In genomic region chr6:94894300-94894699, GRCh38 we compare ENCODE assay signal across 15 cellular contexts.
DNase-seq lines count a peak whose midpoint lies in the region; ATAC-seq and TF ChIP-seq lines count a peak whose summit lies in the region.
"Had no signal": no experiment of that assay in that cellular context is flagged by ENCODE, and none has a peak within 500 bp of the region (broad histone marks: within the 10 kb centered on the region; RNA-seq: fewer than 3 reads in every experiment).

No MANE protein-coding gene starts in this region.

- H3K9me3 ChIP-seq in HUES6 (ENCODE audit: control insufficient read depth, insufficient read depth, low read depth, low read length), result no peaks in the 10 kb centered on the region

- H3K4me3 Mint-ChIP-seq in GM23338 (no peak overlapping the region), WTC11 (no peak overlapping the region), CD14-positive monocyte (no peak overlapping the region)
- H3K4me3 Mint-ChIP-seq: B cell; CD8-positive, alpha-beta T cell had no signal

- peak overlapping the region; percentile 63 for H3K4me2 ChIP-seq in GM23338

- H3F3A ChIP-seq in GM23338 (replicated peaks; ENCODE audit: low read depth), result no peaks in the 10 kb centered on the region

- no peaks in the 10 kb centered on the region for H4K20me1 ChIP-seq in GM23338 (replicated peaks; ENCODE audit: insufficient read depth)

- H3K27me3 Mint-ChIP-seq in GM23338 (ENCODE audit: insufficient read depth, low read depth, poor library complexity), result no peaks in the 10 kb centered on the region
- H3K27me3 Mint-ChIP-seq in WTC11 (ENCODE audit: low read depth), result no peaks in the 10 kb centered on the region
- no peaks in the 10 kb centered on the region for H3K27me3 Mint-ChIP-seq in CD14-positive monocyte (ENCODE audit: low read depth in 3 of 3)
- H3K27me3 Mint-ChIP-seq: B cell had no signal

- H3K36me3 Mint-ChIP-seq in GM23338 (ENCODE audit: low read depth) (no peaks in the 10 kb centered on the region), WTC11 (no peaks in the 10 kb centered on the region), CD14-positive monocyte (no peaks in the 10 kb centered on the region)
- H3K36me3 Mint-ChIP-seq: CD8-positive, alpha-beta T cell had no signal

- ATAC-seq in GM23338 (no peak), WTC11 (peak; percentile 46; the same call in 1 of the 2 replicates), GM19452 (IDR thresholded peaks at IDR 0.05; ENCODE audit: unreplicated experiment) (no peak)
- ATAC-seq: CD8-positive, alpha-beta T cell; HCT116; K562 had no signal

- CTCF ChIA-PET in WTC11 (lab: Charles Lee), result no interaction called here

- H3K4me1 ChIP-seq in GM23338 (ENCODE audit: insufficient read depth), result peaks cover 8% of the 10 kb centered on the region; the same call in 1 of the 2 replicates
- peaks cover 5% of the 10 kb centered on the region; the same call in 1 of the 2 replicates for H3K4me1 ChIP-seq in HUES6 (ENCODE audit: control insufficient read depth, insufficient read depth, low read length)

- H3K4me1 Mint-ChIP-seq in GM23338, result peaks cover 13% of the 10 kb centered on the region; the same call in 2 of the 3 replicates
- peaks cover 8% of the 10 kb centered on the region for H3K4me1 Mint-ChIP-seq in WTC11
- no peaks in the 10 kb centered on the region for H3K4me1 Mint-ChIP-seq in CD14-positive monocyte
- H3K4me1 Mint-ChIP-seq: B cell had no signal

- in situ Hi-C loops in GM13977 (cut with MboI; ENCODE audit: low pct_unique_long_range_greater_than_20kb, low sequenced_read_pairs, unreplicated experiment), result no loop called here

- H3K27me3 ChIP-seq in GM23338 (ENCODE audit: insufficient read depth), result no peaks in the 10 kb centered on the region
- no peaks in the 10 kb centered on the region for H3K27me3 ChIP-seq in HUES6 (ENCODE audit: control insufficient read depth, insufficient read depth, low read length)

- no peak for TF ChIP-seq CTCF in GM23338 (conservative IDR thresholded peaks at IDR 0.05; ENCODE audit: low read depth in 2 of 2)
- no peak for TF ChIP-seq CTCF in WTC11 (IDR thresholded peaks at IDR 0.05)
- TF ChIP-seq CTCF in GM13977 (IDR thresholded peaks at IDR 0.05; ENCODE audit: extremely low read depth, insufficient read depth, missing control alignments), result no peak
- TF ChIP-seq CTCF in CD14-positive monocyte (IDR thresholded peaks at IDR 0.05), result no peak

- no peak for DNase-seq in GM23338 (ENCODE audit: low spot score)
- DNase-seq in WTC11 (ENCODE audit: low spot score), result no peak
- peak; percentile 57 for DNase-seq in epithelial cell of prostate (ENCODE audit: low read depth, low spot score)
- no peak for DNase-seq in GM13977 (ENCODE audit: low spot score)
- DNase-seq in EL, result no peak
- DNase-seq in CD14-positive monocyte (ENCODE audit: low spot score), result no peak
- DNase-seq: CD8-positive, alpha-beta T cell; COR-L47; DMS53 had no signal

- POLR2A ChIA-PET in WTC11 (lab: Charles Lee), result no interaction called here

- H3K27ac Mint-ChIP-seq in GM23338 (peak overlapping the region; percentile 81), WTC11 (peak overlapping the region; percentile 29), CD14-positive monocyte (no peak overlapping the region)
- H3K27ac Mint-ChIP-seq: B cell; CD8-positive, alpha-beta T cell had no signal

- H3K4me3 ChIP-seq in GM23338, result no peak overlapping the region
- H3K4me3 ChIP-seq in HUES6 (ENCODE audit: low read depth, low read length), result no peak overlapping the region
- H3K4me3 ChIP-seq: K562 had no signal

- H3K9me3 Mint-ChIP-seq in GM23338 (no peaks in the 10 kb centered on the region), WTC11 (no peaks in the 10 kb centered on the region), CD14-positive monocyte (peaks cover 0 to 1% (median 0%) of the 10 kb centered on the region in 7 donors)

- intact Hi-C loops in CD14-positive monocyte (cut with micrococcal nuclease), result no loop called here

- no peaks in the 10 kb centered on the region for H3K79me2 ChIP-seq in GM23338 (replicated peaks; ENCODE audit: insufficient read depth)

- no peaks in the 10 kb centered on the region for H3K9me2 ChIP-seq in GM23338 (ENCODE audit: insufficient read depth)

- H3K27ac ChIP-seq in GM23338 (ENCODE audit: low read depth) (0 out of 2 replicates have a peak overlapping the region, but pooled peaks have one; percentile 41), HUES6 (ENCODE audit: low read depth, low read length) (peak overlapping the region; percentile 5; the same call in 1 of the 2 replicates), epithelial cell of prostate (peak overlapping the region; percentile 9)
- H3K27ac ChIP-seq: C4-2B had no signal

- no peaks in the 10 kb centered on the region for H3K36me3 ChIP-seq in GM23338 (ENCODE audit: insufficient read depth)
- H3K36me3 ChIP-seq in HUES6 (ENCODE audit: control insufficient read depth, insufficient read depth, low read length), result no peaks in the 10 kb centered on the region

- H2AFZ ChIP-seq in GM23338, result peak overlapping the region; percentile 92

- H3K9ac ChIP-seq in HUES6 (ENCODE audit: low read length), result no peak overlapping the region

TF ChIP-seq in GM23338, 12 proteins besides CTCF, POLR2A, EP300 and RAD21 (continues in another document):
- TF ChIP-seq REST (IDR thresholded peaks at IDR 0.05; ENCODE audit: unreplicated experiment) (no peak), POLR2AphosphoS5 (IDR thresholded peaks at IDR 0.05; ENCODE audit: low read depth) (no peak)

TF ChIP-seq in WTC11, 78 proteins besides CTCF, POLR2A, EP300 and RAD21:
- TF ChIP-seq SMAD3 (CRISPR knock-in tag; IDR thresholded peaks at IDR 0.05; ENCODE audit: borderline replicate concordance), result no peak
TF ChIP-seq in WTC11: peak in this region for 0.

Comparison
In these comparisons a context has a peak if more than half of its experiments do, and no peak if none do; other contexts are left out.
1. H3K27ac Mint-ChIP-seq: peak in GM23338 (single experiment) and WTC11 (single experiment); none in CD14-positive monocyte (0 of 7).
2. Peak in every context shown above with its lines, with median percentiles within 50 percentile points of each other: H3K27ac ChIP-seq.